11 cellular contexts compared by ENCODE assay signal in genomic region chr20:23985066-23985789, GRCh38. TPM values are rescaled to one million over a fixed set of nuclear protein-coding genes. Genes with fewer than 3 reads are reported as not detected.
"Had no signal": no experiment of that assay in that cellular context is flagged by ENCODE, and none has a peak within 500 bp of the region (broad histone marks: within the 10 kb centered on the region; RNA-seq: fewer than 3 reads in every experiment).

No MANE protein-coding gene starts in this region.

RNA-seq across cellular contexts. Expression of gene GGTLC1, which starts 3.4 kb away (rescaled TPM):
- total RNA-seq: activated CD4-positive, alpha-beta memory T cell treated with anti-CD3 and anti-CD28 coated beads, Interleukin-2, amount 10 ng/mL, durations not matched to agents 7 days and 5 days; activated naive CD8-positive, alpha-beta T cell treated with anti-CD3 and anti-CD28 coated beads, Interleukin-2, amount 10 ng/mL, durations not matched to agents 7 days and 5 days; activated T-cell treated with anti-CD3 and anti-CD28 coated beads, Interleukin-2, amount 50 U/mL, for 72 hours; activated T-helper 17 cell treated with anti-CD3 and anti-CD28 coated beads, Interleukin-2, amount 50 U/mL, for 72 hours; ascending aorta; LHCN-M2; NCI-H460; RPMI7951; SJCRH30; T-helper 1 cell treated with Interleukin-12 subunit alpha and Interleukin-12 subunit beta and Interleukin-4 antibody, amounts not matched to agents 30 ng/mL and 1 ng/mL, for 36 hours; T-helper 2 cell treated with Interferon-gamma antibody and Interleukin-4, amounts not matched to agents 100 ng/mL and 5 ng/mL, for 36 hours had no signal
